19 cellular contexts compared by ENCODE assay signal in the genomic region with DNA sequence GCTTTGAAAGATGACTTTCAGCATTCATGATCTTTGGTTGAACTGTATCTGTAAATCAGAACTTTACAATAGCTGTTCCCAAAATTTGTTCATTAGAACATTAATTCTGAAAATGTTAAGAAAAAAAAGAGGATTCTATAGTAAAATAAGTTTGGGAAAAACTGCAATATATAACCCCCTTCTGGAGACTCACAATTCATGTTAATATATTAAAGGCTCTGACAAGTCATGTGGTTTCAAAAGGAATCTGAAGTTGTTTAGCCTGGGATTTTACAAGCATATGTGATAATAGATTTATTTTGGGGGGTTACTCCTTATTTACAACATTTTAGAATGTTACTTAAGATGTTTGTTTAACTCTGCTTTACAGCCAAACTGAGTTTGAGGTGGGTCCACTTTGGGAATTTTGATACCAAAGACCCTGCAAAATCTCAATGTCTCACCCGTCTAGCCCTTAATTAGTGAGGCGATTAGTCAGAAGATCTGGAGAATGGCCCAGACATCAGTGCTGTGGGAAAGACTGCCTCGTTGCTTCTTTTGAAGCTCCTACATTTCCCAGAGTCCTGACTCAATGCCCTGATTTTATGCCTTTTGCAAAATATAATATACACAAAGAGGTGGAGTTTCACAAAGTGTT. TPM values are rescaled to one million over a fixed set of nuclear protein-coding genes. Genes with fewer than 3 reads are reported as not detected.
A peak's percentile ranks its signal among the peaks of the same experiment; 100 is the strongest.
DNase-seq lines count a peak whose midpoint lies in the region; FAIRE-seq and TF ChIP-seq lines count a peak whose summit lies in the region.
"Had no signal": no experiment of that assay in that cellular context is flagged by ENCODE, and none has a peak within 500 bp of the region (broad histone marks: within the 10 kb centered on the region; RNA-seq: fewer than 3 reads in every experiment).

No MANE protein-coding gene starts in this region.

- in situ Hi-C loops in astrocyte of the spinal cord (cut with HindIII; ENCODE audit: low sequenced_read_pairs), result no loop called here

- H3K4me3 ChIP-seq in HEK293 (ENCODE audit: low read depth, low read length) (no peak overlapping the region), astrocyte of the spinal cord (ENCODE audit: low read depth, low read length) (no peak overlapping the region), tibial artery (no peak overlapping the region), esophagus muscularis mucosa (no peak overlapping the region)
- H3K4me3 ChIP-seq: dorsolateral prefrontal cortex, gastrocnemius medialis, Peyer's patch, psoas muscle had no signal

- H3K36me3 ChIP-seq in HEK293 (ENCODE audit: control insufficient read depth in 2 of 2, insufficient read depth in 1 of 2, low read length in 2 of 2) (no peaks in the 10 kb centered on the region), tibial artery (no peaks in the 10 kb centered on the region), esophagus muscularis mucosa (no peaks in the 10 kb centered on the region)
- H3K36me3 ChIP-seq: gastrocnemius medialis, Peyer's patch had no signal

- H3K27me3 ChIP-seq in tibial artery (no peaks in the 10 kb centered on the region), esophagus muscularis mucosa (no peaks in the 10 kb centered on the region)
- H3K27me3 ChIP-seq: dorsolateral prefrontal cortex, gastrocnemius medialis, Peyer's patch had no signal

- no peak for TF ChIP-seq EP300 in esophagus muscularis mucosa (IDR thresholded peaks at IDR 0.05)

- no peaks in the 10 kb centered on the region for H3K9me3 ChIP-seq in HEK293 (ENCODE audit: control insufficient read depth, insufficient read depth, low read depth, low read length)
- H3K9me3 ChIP-seq in tibial artery, result no peaks in the 10 kb centered on the region
- no peaks in the 10 kb centered on the region for H3K9me3 ChIP-seq in esophagus muscularis mucosa
- H3K9me3 ChIP-seq: gastrocnemius medialis, Peyer's patch, psoas muscle had no signal

- CTCF ChIA-PET in HEK293 (lab: Yijun Ruan, JAX), result interaction anchor here (0.5 to 3.2 kb wide), 5 partner anchors 78 to 357 kb away, joined by 3 to 10 read pairs (median 5); no protein-coding TSS in a partner anchor

- POLR2A ChIA-PET in HEK293 (lab: Yijun Ruan, JAX), result no interaction called here

- peak; percentile 83 for DNase-seq in astrocyte of the spinal cord (ENCODE audit: low read depth, low spot score)
- DNase-seq in left kidney (ENCODE audit: low read depth, low spot score), result peak; percentile 31
- no peak for DNase-seq in GM19239 (ENCODE audit: insufficient read length, low spot score)
- DNase-seq in tibial artery, result no peak
- no peak for DNase-seq in glomerular visceral epithelial cell (ENCODE audit: extremely low spot score)
- DNase-seq in esophagus muscularis mucosa (ENCODE audit: extremely low spot score), result no peak
- DNase-seq: activated CD4-positive, alpha-beta T cell treated with anti-CD3 and anti-CD28 coated beads for 1 hour; activated naive CD8-positive, alpha-beta T cell treated with anti-CD3 and anti-CD28 coated beads, Interleukin-2, amount 50 U/mL, for 24 hours; activated T-cell treated with anti-CD3 and anti-CD28 coated beads, Interleukin-2, amount 50 U/mL, for 48 hours; CD8-positive, alpha-beta memory T cell; dorsolateral prefrontal cortex; gastrocnemius medialis; NCI-H1436 treated with DMSO at 0.1 percent for 48 hours; NCI-H510A; Peyer's patch; psoas muscle; T-helper 17 cell had no signal

- intact Hi-C loops in tibial artery (cut with DNase I; ENCODE audit: low total_unique reads), result loop anchor here (10.0 kb wide), 2 partner anchors 467 to 917 kb away; no protein-coding TSS in a partner anchor
- intact Hi-C loops in esophagus muscularis mucosa (cut with DNase I), result loop anchor here (5.0 to 10.0 kb wide), 2 partner anchors 317 to 919 kb away; no protein-coding TSS in a partner anchor

- H3K27ac ChIP-seq in HEK293 (ENCODE audit: extremely low read depth, low read depth, low read length), result no peak overlapping the region
- peak overlapping the region in 1 of 2 donors; percentile 1 for H3K27ac ChIP-seq in tibial artery
- no peak overlapping the region for H3K27ac ChIP-seq in esophagus muscularis mucosa (replicated peaks in 1 of 4)

- no peak for FAIRE-seq in GM19239 (lab: Jason Lieb, UNC)
- FAIRE-seq: islet of Langerhans had no signal

- TF ChIP-seq CTCF in HEK293 (tag by site-specific recombination; IDR thresholded peaks at IDR 0.05), result no peak
- TF ChIP-seq CTCF in astrocyte of the spinal cord (IDR thresholded peaks at IDR 0.05; ENCODE audit: low read depth, low read length), result no peak
- TF ChIP-seq CTCF in tibial artery (IDR thresholded peaks at IDR 0.05), result no peak
- TF ChIP-seq CTCF in esophagus muscularis mucosa (IDR thresholded peaks at IDR 0.05), result no peak

- no peaks in the 10 kb centered on the region; the same call in 1 of the 2 replicates for H3K4me1 ChIP-seq in HEK293 (ENCODE audit: control insufficient read depth, insufficient read depth, low read length)
- H3K4me1 ChIP-seq in tibial artery, result peaks cover 0 to 22% (median 2%) of the 10 kb centered on the region in 4 donors
- H3K4me1 ChIP-seq in esophagus muscularis mucosa, result peaks cover 10 to 40% (median 19%) of the 10 kb centered on the region in 4 donors

- 47% methylated on average over 3 of the region's 3 CpGs for WGBS in esophagus muscularis mucosa

- no peak for TF ChIP-seq POLR2A in esophagus muscularis mucosa (IDR thresholded peaks at IDR 0.05; ENCODE audit: low read depth)

TF ChIP-seq in HEK293, 187 proteins besides CTCF, POLR2A, EP300 and RAD21:
- TF ChIP-seq ZNF239 (tag by site-specific recombination; IDR thresholded peaks at IDR 0.05), result peak; percentile 61; the same call in 1 of the 2 replicates
- TF ChIP-seq, protein P1, sequence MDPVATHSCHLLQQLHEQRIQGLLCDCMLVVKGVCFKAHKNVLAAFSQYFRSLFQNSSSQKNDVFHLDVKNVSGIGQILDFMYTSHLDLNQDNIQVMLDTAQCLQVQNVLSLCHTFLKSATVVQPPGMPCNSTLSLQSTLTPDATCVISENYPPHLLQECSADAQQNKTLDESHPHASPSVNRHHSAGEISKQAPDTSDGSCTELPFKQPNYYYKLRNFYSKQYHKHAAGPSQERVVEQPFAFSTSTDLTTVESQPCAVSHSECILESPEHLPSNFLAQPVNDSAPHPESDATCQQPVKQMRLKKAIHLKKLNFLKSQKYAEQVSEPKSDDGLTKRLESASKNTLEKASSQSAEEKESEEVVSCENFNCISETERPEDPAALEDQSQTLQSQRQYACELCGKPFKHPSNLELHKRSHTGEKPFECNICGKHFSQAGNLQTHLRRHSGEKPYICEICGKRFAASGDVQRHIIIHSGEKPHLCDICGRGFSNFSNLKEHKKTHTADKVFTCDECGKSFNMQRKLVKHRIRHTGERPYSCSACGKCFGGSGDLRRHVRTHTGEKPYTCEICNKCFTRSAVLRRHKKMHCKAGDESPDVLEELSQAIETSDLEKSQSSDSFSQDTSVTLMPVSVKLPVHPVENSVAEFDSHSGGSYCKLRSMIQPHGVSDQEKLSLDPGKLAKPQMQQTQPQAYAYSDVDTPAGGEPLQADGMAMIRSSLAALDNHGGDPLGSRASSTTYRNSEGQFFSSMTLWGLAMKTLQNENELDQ (tag by site-specific recombination; IDR thresholded peaks at IDR 0.05; ENCODE audit: low read depth), result no peak
- no peak for TF ChIP-seq ZNF560 (tag by site-specific recombination; IDR thresholded peaks at IDR 0.05; ENCODE audit: borderline replicate concordance)
- TF ChIP-seq, protein P2, sequence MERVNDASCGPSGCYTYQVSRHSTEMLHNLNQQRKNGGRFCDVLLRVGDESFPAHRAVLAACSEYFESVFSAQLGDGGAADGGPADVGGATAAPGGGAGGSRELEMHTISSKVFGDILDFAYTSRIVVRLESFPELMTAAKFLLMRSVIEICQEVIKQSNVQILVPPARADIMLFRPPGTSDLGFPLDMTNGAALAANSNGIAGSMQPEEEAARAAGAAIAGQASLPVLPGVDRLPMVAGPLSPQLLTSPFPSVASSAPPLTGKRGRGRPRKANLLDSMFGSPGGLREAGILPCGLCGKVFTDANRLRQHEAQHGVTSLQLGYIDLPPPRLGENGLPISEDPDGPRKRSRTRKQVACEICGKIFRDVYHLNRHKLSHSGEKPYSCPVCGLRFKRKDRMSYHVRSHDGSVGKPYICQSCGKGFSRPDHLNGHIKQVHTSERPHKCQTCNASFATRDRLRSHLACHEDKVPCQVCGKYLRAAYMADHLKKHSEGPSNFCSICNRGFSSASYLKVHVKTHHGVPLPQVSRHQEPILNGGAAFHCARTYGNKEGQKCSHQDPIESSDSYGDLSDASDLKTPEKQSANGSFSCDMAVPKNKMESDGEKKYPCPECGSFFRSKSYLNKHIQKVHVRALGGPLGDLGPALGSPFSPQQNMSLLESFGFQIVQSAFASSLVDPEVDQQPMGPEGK (tag by site-specific recombination; IDR thresholded peaks at IDR 0.05), result no peak
- no peak for TF ChIP-seq ZFP3 (tag by site-specific recombination; IDR thresholded peaks at IDR 0.05; ENCODE audit: low read depth)

RNA-seq across cellular contexts. Expression of a gene that starts 40.0 kb away (rescaled TPM):
- total RNA-seq in esophagus muscularis mucosa, result 1 to 10 TPM in 1 of 4 donors, under 1 TPM in 3; 0.26 to 2.8 (median 0.75) TPM

Comparison
In these comparisons a context has a peak if more than half of its experiments do, and no peak if none do; other contexts are left out.
1. DNase-seq: peak in astrocyte of the spinal cord (single experiment) and left kidney (single experiment); none in GM19239 (single experiment), tibial artery (0 of 2), glomerular visceral epithelial cell (single experiment) and esophagus muscularis mucosa (single experiment).